1 cellular context compared by ENCODE assay signal in the genomic region with DNA sequence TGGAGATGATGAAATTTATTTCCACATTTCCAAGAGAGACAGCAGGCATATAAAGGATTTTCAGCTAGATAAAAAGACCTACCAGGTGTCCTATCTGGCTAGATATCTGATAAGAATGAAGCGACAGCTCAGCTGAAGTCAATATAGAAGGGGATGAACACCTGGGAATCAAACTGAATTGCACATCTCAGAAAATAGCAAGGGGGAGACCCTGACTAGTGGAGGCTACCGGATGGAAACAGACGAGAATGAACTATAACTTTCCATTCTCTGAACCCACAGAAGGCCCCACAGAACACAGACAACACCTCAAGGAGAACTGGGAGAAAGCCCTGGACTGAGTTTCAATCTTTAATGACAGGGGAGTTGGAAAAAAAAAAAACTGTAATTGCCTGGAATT.
TF ChIP-seq lines count a peak whose summit lies in the region.

No MANE protein-coding gene starts in this region.

TF ChIP-seq in GM12878, 131 proteins besides CTCF, POLR2A, EP300 and RAD21:
- 0 out of 2 replicates have a peak, but pooled peaks have one; percentile 1 for TF ChIP-seq MEF2A (IDR thresholded peaks at IDR 0.05; ENCODE audit: insufficient read depth, low read depth, low read length)
- no peak for TF ChIP-seq RUNX3 (IDR thresholded peaks at IDR 0.05; ENCODE audit: low read length)
- TF ChIP-seq HCFC1 (IDR thresholded peaks at IDR 0.05; ENCODE audit: low read length), result no peak
- 0 out of 2 replicates have a peak, but pooled peaks have one; percentile 43 for TF ChIP-seq NFIC (IDR thresholded peaks at IDR 0.05; ENCODE audit: low read depth, low read length)
